In the genomic region with DNA sequence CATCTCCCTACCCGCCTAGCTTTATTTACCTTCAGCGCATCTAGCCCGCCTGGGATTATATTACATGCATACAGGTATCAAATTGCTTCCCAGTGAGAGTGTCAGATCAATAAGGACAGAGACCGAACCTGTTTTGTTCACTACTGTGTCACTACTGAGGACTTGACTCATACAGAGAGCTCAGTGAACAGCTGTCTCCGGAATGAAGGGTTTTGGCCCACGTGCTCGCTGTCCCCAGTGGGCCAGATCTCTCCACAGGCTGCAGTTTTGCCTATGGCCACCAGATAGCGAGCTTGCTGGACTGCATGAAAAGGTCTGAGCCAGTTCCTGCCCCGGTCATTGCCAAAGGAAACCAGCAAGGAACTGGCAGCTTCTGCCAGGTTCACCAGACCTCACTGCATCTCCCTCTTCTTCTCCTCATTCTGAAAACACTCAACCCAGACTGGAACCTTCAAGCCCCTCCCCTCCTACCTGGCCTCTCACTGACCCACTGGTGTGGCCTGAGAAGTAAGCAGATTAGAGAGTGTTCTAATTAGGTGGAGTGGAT, we compare ENCODE assay signal across 8 cellular contexts.
DNase-seq lines count a peak whose midpoint lies in the region; ATAC-seq and TF ChIP-seq lines count a peak whose summit lies in the region.

No MANE protein-coding gene starts in this region.

- DNase-seq in GM19240 (ENCODE audit: insufficient read length, low spot score) (peak; percentile 50), NCI-H2171 (lab: John Stamatoyannopoulos, UW) (peak; percentile 95), foreskin keratinocyte (peak in 1 of 2 donors; percentile 48), posterior cingulate gyrus (peak in 6 of 10 donors; percentile 26 to 87 (median 64)), cortex of kidney (lab: John Stamatoyannopoulos, UW) (no peak)
- DNase-seq in activated CD8-positive, alpha-beta T cell treated with anti-CD3 and anti-CD28 coated beads for 36 hours = peak; percentile 80
- DNase-seq in stimulated activated CD4-positive, alpha-beta T cell treated with anti-CD3 and anti-CD28 coated beads, Interleukin-4, amount 100 ng/mL, for 24 hours = no peak

- H3K27me3 ChIP-seq in BLaER1 (no peaks in the 10 kb centered on the region), foreskin keratinocyte (no peaks in the 10 kb centered on the region)

- peak; percentile 81 for TF ChIP-seq CTCF in activated CD8-positive, alpha-beta T cell treated with anti-CD3 and anti-CD28 coated beads for 36 hours (IDR thresholded peaks at IDR 0.05)
- TF ChIP-seq CTCF in foreskin keratinocyte (conservative IDR thresholded peaks at IDR 0.05) = no peak

- no peak overlapping the region for H3K4me3 Mint-ChIP-seq in activated CD8-positive, alpha-beta T cell treated with anti-CD3 and anti-CD28 coated beads for 36 hours

- peaks cover 9% of the 10 kb centered on the region for H3K36me3 Mint-ChIP-seq in activated CD8-positive, alpha-beta T cell treated with anti-CD3 and anti-CD28 coated beads for 36 hours (ENCODE audit: low read depth)

- H3K27me3 Mint-ChIP-seq in activated CD8-positive, alpha-beta T cell treated with anti-CD3 and anti-CD28 coated beads for 36 hours = no peaks in the 10 kb centered on the region

- ATAC-seq in activated CD8-positive, alpha-beta T cell treated with anti-CD3 and anti-CD28 coated beads for 36 hours = peak; percentile 90
- ATAC-seq in foreskin keratinocyte = peak; percentile 66

- H3K4me1 Mint-ChIP-seq in activated CD8-positive, alpha-beta T cell treated with anti-CD3 and anti-CD28 coated beads for 36 hours (ENCODE audit: low read depth) = peaks cover 4% of the 10 kb centered on the region

- H3K4me1 ChIP-seq in BLaER1 (peaks cover 76% of the 10 kb centered on the region), foreskin keratinocyte (no peaks in the 10 kb centered on the region)

- intact Hi-C loops in activated CD8-positive, alpha-beta T cell treated with anti-CD3 and anti-CD28 coated beads for 36 hours (cut with micrococcal nuclease) = no loop called here
- intact Hi-C loops in posterior cingulate gyrus (cut with DNase I) = no loop called here

- peaks cover 29% of the 10 kb centered on the region for H3K36me3 ChIP-seq in BLaER1

- H4K20me1 ChIP-seq in BLaER1 = peaks cover 45% of the 10 kb centered on the region

- no peak overlapping the region for H3K27ac Mint-ChIP-seq in activated CD8-positive, alpha-beta T cell treated with anti-CD3 and anti-CD28 coated beads for 36 hours

- CTCF ChIA-PET in activated CD8-positive, alpha-beta T cell treated with anti-CD3 and anti-CD28 coated beads for 36 hours (lab: Charles Lee) = interaction anchor here (0.6 to 12.8 kb wide), 24 partner anchors 8 to 1442 kb away, joined by 3 to 192 read pairs (median 5); no protein-coding TSS in a partner anchor

- peak overlapping the region; percentile 49 for H3K4me2 ChIP-seq in BLaER1

- H3K9ac ChIP-seq in BLaER1 = no peak overlapping the region

- H3K9me3 Mint-ChIP-seq in activated CD8-positive, alpha-beta T cell treated with anti-CD3 and anti-CD28 coated beads for 36 hours = no peaks in the 10 kb centered on the region

- H3K9me3 ChIP-seq in BLaER1 = peaks cover 9% of the 10 kb centered on the region; the same call in 1 of the 2 replicates

- POLR2A ChIA-PET in activated CD8-positive, alpha-beta T cell treated with anti-CD3 and anti-CD28 coated beads for 36 hours (lab: Charles Lee) = interaction anchor here (1.1 to 1.4 kb wide), 3 partner anchors 12 to 178 kb away, joined by 3 to 5 read pairs (median 4); no protein-coding TSS in a partner anchor

- no peak overlapping the region for H3K4me3 ChIP-seq in BLaER1

- H3K27ac ChIP-seq in BLaER1 = peak overlapping the region; percentile 10; the same call in 1 of the 2 replicates
- no peak overlapping the region for H3K27ac ChIP-seq in foreskin keratinocyte

Comparison
In these comparisons a context has a peak if more than half of its experiments do, and no peak if none do; other contexts are left out.
1. DNase-seq: peak in GM19240 (single experiment), NCI-H2171 (single experiment), activated CD8-positive, alpha-beta T cell treated with anti-CD3 and anti-CD28 coated beads for 36 hours (single experiment) and posterior cingulate gyrus (6 of 10); none in stimulated activated CD4-positive, alpha-beta T cell treated with anti-CD3 and anti-CD28 coated beads, Interleukin-4, amount 100 ng/mL, for 24 hours (single experiment) and cortex of kidney (single experiment).